Comparison of ENCODE assay signal across 1 cellular context in the genomic region with DNA sequence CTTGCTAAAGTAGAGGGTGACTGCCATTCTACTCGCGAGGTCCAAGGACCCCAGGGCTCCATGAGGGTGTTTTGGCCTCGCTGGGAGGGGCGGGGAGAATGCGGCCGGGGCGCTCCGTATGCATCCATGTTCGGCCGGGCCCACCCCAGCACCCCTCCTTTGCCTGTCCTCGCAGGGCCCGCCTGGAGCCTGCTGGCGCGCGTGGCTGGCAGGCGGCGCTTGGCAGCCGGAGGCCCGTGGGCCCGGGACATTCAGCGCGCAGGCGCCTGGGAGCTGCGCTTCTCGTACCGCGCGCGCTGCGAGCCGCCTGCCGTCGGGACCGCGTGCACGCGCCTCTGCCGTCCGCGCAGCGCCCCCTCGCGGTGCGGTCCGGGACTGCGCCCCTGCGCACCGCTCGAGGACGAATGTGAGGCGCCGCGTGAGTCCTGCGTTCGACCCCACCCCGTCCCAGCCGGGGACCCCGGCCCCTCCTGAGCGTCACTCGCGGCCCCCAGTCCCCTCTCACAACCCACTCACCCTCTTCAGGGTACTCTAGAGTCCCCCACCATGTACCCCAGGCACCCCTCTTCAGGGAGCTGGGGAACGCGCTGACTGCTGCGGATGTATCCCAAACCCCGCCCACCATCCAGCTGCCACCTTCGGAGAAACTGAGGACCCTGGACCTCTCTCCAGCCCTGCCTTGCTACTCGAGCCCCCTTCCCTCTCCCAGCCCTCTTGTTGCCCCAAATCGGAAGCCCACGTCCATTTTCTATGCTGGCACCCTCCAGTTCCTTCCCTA.
A peak's percentile ranks its signal among the peaks of the same experiment; 100 is the strongest.
TF ChIP-seq lines count a peak whose summit lies in the region.

No MANE protein-coding gene starts in this region.

TF ChIP-seq in K562, 482 proteins besides CTCF, POLR2A, EP300 and RAD21 (continued from another document and continues in another):
- TF ChIP-seq, protein P1, sequence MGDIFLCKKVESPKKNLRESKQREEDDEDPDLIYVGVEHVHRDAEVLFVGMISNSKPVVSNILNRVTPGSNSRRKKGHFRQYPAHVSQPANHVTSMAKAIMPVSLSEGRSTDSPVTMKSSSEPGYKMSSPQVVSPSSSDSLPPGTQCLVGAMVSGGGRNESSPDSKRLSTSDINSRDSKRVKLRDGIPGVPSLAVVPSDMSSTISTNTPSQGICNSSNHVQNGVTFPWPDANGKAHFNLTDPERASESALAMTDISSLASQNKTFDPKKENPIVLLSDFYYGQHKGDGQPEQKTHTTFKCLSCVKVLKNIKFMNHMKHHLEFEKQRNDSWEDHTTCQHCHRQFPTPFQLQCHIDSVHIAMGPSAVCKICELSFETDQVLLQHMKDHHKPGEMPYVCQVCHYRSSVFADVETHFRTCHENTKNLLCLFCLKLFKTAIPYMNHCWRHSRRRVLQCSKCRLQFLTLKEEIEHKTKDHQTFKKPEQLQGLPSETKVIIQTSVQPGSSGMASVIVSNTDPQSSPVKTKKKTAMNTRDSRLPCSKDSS (IDR thresholded peaks at IDR 0.05; ENCODE audit: low read depth, partially characterized antibody): no peak
- TF ChIP-seq ZNF445 (CRISPR knock-in tag; IDR thresholded peaks at IDR 0.05; ENCODE audit: low read depth) (no peak), KAT2B (IDR thresholded peaks at IDR 0.05; ENCODE audit: low read depth, low read length) (no peak), HNRNPH1 (optimal IDR thresholded peaks at IDR 0.05; ENCODE audit: low read depth, low read length) (no peak), NCOR1 (IDR thresholded peaks at IDR 0.05) (no peak), KDM1A (IDR thresholded peaks at IDR 0.05) (no peak), CTBP1 (IDR thresholded peaks at IDR 0.05; ENCODE audit: borderline replicate concordance) (peak; percentile 98), DDX20 (tag; IDR thresholded peaks at IDR 0.05; ENCODE audit: low read depth) (no peak), LARP7 (IDR thresholded peaks at IDR 0.05) (no peak), ZNF175 (CRISPR knock-in tag; IDR thresholded peaks at IDR 0.05; ENCODE audit: low read depth) (0 out of 2 replicates have a peak, but pooled peaks have one; percentile 31), COPS2 (conservative IDR thresholded peaks at IDR 0.05) (no peak), RUNX1 (IDR thresholded peaks at IDR 0.05; ENCODE audit: low read depth) (no peak), ZNF146 (CRISPR knock-in tag; IDR thresholded peaks at IDR 0.05; ENCODE audit: unreplicated experiment) (no peak), PTTG1 (tag; IDR thresholded peaks at IDR 0.05; ENCODE audit: low read depth) (no peak), ZFP30 (CRISPR knock-in tag; IDR thresholded peaks at IDR 0.05; ENCODE audit: borderline replicate concordance) (no peak), FOXM1 (IDR thresholded peaks at IDR 0.05; ENCODE audit: low read depth) (no peak), FOXM1 (CRISPR knock-in tag; IDR thresholded peaks at IDR 0.05; ENCODE audit: low read depth) (peak; percentile 98), SMARCB1 (IDR thresholded peaks at IDR 0.05; ENCODE audit: insufficient read length, low read depth) (no peak), HMG20A (CRISPR knock-in tag; conservative IDR thresholded peaks at IDR 0.05) (no peak), STAT5B (CRISPR knock-in tag; IDR thresholded peaks at IDR 0.05) (no peak), MYC (IDR thresholded peaks at IDR 0.05; ENCODE audit: low read depth, low read length) (peak; percentile 91), MYC (CRISPR knock-in tag; IDR thresholded peaks at IDR 0.05; ENCODE audit: borderline replicate concordance, low read depth) (no peak), ZNF584 (CRISPR knock-in tag; IDR thresholded peaks at IDR 0.05; ENCODE audit: low read depth) (no peak), CHD2 (IDR thresholded peaks at IDR 0.05; ENCODE audit: low read depth, low read length) (no peak), POLR2B (IDR thresholded peaks at IDR 0.05; ENCODE audit: low read depth, partially characterized antibody) (no peak), SETDB1 (IDR thresholded peaks at IDR 0.05; ENCODE audit: low read length) (no peak), LEF1 (IDR thresholded peaks at IDR 0.05) (no peak), SMARCE1 (IDR thresholded peaks at IDR 0.05) (no peak), DMBX1 (CRISPR knock-in tag; IDR thresholded peaks at IDR 0.05; ENCODE audit: borderline replicate concordance) (no peak), ZNF589 (CRISPR knock-in tag; IDR thresholded peaks at IDR 0.05; ENCODE audit: low read depth) (no peak), JUND (IDR thresholded peaks at IDR 0.05; ENCODE audit: borderline replicate concordance, low read depth, low read length) (no peak; the same call in 1 of the 2 replicates), JUND (tag; IDR thresholded peaks at IDR 0.05; ENCODE audit: borderline replicate concordance, low read depth, low read length) (peak; percentile 31; the same call in 1 of the 3 replicates), TRIM28 (IDR thresholded peaks at IDR 0.05) (no peak), NELFE (IDR thresholded peaks at IDR 0.05; ENCODE audit: insufficient read depth, insufficient read length) (no peak), ZNF3 (CRISPR knock-in tag; IDR thresholded peaks at IDR 0.05) (no peak), ZNF764 (CRISPR knock-in tag; IDR thresholded peaks at IDR 0.05; ENCODE audit: low read depth) (peak; percentile 98), CAMTA2 (CRISPR knock-in tag; conservative IDR thresholded peaks at IDR 0.05) (no peak)
- TF ChIP-seq, protein P2, sequence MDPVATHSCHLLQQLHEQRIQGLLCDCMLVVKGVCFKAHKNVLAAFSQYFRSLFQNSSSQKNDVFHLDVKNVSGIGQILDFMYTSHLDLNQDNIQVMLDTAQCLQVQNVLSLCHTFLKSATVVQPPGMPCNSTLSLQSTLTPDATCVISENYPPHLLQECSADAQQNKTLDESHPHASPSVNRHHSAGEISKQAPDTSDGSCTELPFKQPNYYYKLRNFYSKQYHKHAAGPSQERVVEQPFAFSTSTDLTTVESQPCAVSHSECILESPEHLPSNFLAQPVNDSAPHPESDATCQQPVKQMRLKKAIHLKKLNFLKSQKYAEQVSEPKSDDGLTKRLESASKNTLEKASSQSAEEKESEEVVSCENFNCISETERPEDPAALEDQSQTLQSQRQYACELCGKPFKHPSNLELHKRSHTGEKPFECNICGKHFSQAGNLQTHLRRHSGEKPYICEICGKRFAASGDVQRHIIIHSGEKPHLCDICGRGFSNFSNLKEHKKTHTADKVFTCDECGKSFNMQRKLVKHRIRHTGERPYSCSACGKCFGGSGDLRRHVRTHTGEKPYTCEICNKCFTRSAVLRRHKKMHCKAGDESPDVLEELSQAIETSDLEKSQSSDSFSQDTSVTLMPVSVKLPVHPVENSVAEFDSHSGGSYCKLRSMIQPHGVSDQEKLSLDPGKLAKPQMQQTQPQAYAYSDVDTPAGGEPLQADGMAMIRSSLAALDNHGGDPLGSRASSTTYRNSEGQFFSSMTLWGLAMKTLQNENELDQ (CRISPR knock-in tag; IDR thresholded peaks at IDR 0.05; ENCODE audit: borderline replicate concordance): peak; percentile 80; the same call in 1 of the 2 replicates
- TF ChIP-seq, protein P3, sequence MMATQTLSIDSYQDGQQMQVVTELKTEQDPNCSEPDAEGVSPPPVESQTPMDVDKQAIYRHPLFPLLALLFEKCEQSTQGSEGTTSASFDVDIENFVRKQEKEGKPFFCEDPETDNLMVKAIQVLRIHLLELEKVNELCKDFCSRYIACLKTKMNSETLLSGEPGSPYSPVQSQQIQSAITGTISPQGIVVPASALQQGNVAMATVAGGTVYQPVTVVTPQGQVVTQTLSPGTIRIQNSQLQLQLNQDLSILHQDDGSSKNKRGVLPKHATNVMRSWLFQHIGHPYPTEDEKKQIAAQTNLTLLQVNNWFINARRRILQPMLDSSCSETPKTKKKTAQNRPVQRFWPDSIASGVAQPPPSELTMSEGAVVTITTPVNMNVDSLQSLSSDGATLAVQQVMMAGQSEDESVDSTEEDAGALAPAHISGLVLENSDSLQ (IDR thresholded peaks at IDR 0.05): no peak
- TF ChIP-seq, protein P4, sequence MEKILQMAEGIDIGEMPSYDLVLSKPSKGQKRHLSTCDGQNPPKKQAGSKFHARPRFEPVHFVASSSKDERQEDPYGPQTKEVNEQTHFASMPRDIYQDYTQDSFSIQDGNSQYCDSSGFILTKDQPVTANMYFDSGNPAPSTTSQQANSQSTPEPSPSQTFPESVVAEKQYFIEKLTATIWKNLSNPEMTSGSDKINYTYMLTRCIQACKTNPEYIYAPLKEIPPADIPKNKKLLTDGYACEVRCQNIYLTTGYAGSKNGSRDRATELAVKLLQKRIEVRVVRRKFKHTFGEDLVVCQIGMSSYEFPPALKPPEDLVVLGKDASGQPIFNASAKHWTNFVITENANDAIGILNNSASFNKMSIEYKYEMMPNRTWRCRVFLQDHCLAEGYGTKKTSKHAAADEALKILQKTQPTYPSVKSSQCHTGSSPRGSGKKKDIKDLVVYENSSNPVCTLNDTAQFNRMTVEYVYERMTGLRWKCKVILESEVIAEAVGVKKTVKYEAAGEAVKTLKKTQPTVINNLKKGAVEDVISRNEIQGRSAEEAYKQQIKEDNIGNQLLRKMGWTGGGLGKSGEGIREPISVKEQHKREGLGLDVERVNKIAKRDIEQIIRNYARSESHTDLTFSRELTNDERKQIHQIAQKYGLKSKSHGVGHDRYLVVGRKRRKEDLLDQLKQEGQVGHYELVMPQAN (IDR thresholded peaks at IDR 0.05; ENCODE audit: borderline replicate concordance): no peak
- TF ChIP-seq, protein P5, sequence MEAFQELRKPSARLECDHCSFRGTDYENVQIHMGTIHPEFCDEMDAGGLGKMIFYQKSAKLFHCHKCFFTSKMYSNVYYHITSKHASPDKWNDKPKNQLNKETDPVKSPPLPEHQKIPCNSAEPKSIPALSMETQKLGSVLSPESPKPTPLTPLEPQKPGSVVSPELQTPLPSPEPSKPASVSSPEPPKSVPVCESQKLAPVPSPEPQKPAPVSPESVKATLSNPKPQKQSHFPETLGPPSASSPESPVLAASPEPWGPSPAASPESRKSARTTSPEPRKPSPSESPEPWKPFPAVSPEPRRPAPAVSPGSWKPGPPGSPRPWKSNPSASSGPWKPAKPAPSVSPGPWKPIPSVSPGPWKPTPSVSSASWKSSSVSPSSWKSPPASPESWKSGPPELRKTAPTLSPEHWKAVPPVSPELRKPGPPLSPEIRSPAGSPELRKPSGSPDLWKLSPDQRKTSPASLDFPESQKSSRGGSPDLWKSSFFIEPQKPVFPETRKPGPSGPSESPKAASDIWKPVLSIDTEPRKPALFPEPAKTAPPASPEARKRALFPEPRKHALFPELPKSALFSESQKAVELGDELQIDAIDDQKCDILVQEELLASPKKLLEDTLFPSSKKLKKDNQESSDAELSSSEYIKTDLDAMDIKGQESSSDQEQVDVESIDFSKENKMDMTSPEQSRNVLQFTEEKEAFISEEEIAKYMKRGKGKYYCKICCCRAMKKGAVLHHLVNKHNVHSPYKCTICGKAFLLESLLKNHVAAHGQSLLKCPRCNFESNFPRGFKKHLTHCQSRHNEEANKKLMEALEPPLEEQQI (IDR thresholded peaks at IDR 0.05): no peak
- TF ChIP-seq, protein P6, sequence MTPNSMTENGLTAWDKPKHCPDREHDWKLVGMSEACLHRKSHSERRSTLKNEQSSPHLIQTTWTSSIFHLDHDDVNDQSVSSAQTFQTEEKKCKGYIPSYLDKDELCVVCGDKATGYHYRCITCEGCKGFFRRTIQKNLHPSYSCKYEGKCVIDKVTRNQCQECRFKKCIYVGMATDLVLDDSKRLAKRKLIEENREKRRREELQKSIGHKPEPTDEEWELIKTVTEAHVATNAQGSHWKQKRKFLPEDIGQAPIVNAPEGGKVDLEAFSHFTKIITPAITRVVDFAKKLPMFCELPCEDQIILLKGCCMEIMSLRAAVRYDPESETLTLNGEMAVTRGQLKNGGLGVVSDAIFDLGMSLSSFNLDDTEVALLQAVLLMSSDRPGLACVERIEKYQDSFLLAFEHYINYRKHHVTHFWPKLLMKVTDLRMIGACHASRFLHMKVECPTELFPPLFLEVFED (CRISPR knock-in tag; conservative IDR thresholded peaks at IDR 0.05): no peak
- TF ChIP-seq, protein P7, sequence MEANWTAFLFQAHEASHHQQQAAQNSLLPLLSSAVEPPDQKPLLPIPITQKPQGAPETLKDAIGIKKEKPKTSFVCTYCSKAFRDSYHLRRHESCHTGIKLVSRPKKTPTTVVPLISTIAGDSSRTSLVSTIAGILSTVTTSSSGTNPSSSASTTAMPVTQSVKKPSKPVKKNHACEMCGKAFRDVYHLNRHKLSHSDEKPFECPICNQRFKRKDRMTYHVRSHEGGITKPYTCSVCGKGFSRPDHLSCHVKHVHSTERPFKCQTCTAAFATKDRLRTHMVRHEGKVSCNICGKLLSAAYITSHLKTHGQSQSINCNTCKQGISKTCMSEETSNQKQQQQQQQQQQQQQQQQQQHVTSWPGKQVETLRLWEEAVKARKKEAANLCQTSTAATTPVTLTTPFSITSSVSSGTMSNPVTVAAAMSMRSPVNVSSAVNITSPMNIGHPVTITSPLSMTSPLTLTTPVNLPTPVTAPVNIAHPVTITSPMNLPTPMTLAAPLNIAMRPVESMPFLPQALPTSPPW (CRISPR knock-in tag; IDR thresholded peaks at IDR 0.05): no peak
- TF ChIP-seq, protein P8, sequence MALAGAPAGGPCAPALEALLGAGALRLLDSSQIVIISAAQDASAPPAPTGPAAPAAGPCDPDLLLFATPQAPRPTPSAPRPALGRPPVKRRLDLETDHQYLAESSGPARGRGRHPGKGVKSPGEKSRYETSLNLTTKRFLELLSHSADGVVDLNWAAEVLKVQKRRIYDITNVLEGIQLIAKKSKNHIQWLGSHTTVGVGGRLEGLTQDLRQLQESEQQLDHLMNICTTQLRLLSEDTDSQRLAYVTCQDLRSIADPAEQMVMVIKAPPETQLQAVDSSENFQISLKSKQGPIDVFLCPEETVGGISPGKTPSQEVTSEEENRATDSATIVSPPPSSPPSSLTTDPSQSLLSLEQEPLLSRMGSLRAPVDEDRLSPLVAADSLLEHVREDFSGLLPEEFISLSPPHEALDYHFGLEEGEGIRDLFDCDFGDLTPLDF (CRISPR knock-in tag; IDR thresholded peaks at IDR 0.05): peak; percentile 99
- TF ChIP-seq, protein P9, sequence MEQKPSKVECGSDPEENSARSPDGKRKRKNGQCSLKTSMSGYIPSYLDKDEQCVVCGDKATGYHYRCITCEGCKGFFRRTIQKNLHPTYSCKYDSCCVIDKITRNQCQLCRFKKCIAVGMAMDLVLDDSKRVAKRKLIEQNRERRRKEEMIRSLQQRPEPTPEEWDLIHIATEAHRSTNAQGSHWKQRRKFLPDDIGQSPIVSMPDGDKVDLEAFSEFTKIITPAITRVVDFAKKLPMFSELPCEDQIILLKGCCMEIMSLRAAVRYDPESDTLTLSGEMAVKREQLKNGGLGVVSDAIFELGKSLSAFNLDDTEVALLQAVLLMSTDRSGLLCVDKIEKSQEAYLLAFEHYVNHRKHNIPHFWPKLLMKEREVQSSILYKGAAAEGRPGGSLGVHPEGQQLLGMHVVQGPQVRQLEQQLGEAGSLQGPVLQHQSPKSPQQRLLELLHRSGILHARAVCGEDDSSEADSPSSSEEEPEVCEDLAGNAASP (IDR thresholded peaks at IDR 0.05): no peak
- TF ChIP-seq, protein P10, sequence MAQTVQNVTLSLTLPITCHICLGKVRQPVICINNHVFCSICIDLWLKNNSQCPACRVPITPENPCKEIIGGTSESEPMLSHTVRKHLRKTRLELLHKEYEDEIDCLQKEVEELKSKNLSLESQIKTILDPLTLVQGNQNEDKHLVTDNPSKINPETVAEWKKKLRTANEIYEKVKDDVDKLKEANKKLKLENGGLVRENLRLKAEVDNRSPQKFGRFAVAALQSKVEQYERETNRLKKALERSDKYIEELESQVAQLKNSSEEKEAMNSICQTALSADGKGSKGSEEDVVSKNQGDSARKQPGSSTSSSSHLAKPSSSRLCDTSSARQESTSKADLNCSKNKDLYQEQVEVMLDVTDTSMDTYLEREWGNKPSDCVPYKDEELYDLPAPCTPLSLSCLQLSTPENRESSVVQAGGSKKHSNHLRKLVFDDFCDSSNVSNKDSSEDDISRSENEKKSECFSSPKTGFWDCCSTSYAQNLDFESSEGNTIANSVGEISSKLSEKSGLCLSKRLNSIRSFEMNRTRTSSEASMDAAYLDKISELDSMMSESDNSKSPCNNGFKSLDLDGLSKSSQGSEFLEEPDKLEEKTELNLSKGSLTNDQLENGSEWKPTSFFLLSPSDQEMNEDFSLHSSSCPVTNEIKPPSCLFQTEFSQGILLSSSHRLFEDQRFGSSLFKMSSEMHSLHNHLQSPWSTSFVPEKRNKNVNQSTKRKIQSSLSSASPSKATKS (CRISPR knock-in tag; IDR thresholded peaks at IDR 0.05): no peak
